Comparison of ENCODE assay signal across 1 cellular context in genomic region chr2:128090909-128091690, GRCh38.
TF ChIP-seq lines count a peak whose summit lies in the region.

Gene UGGT1 (plus strand): TSS chr2:128091200. CDS start chr2:128091358, 158 bp downstream.

TF ChIP-seq in HepG2, 621 proteins besides CTCF, POLR2A, EP300 and RAD21 (continued from another document and continues in another):
- TF ChIP-seq SNAPC4 (CRISPR knock-in tag; IDR thresholded peaks at IDR 0.05) (peak; percentile 87), RNF2 (conservative IDR thresholded peaks at IDR 0.05; ENCODE audit: low read depth) (peak; percentile 81; the same call in 1 of the 2 replicates), AHR (CRISPR knock-in tag; IDR thresholded peaks at IDR 0.05) (peak; percentile 78; the same call in 1 of the 2 replicates), MNT (IDR thresholded peaks at IDR 0.05) (peak; percentile 76), ZNF44 (CRISPR knock-in tag; IDR thresholded peaks at IDR 0.05) (peak; percentile 99), KDM6A (CRISPR knock-in tag; IDR thresholded peaks at IDR 0.05; ENCODE audit: low read depth) (no peak), ZNF891 (CRISPR knock-in tag; IDR thresholded peaks at IDR 0.05) (peak; percentile 98; the same call in 1 of the 2 replicates), MAFK (conservative IDR thresholded peaks at IDR 0.05 in 1 of 2, IDR thresholded peaks at IDR 0.05 in 1 of 2; ENCODE audit: low read length in 2 of 2) (no peak), ZSCAN12 (CRISPR knock-in tag; IDR thresholded peaks at IDR 0.05) (no peak), JUNB (CRISPR knock-in tag; IDR thresholded peaks at IDR 0.05; ENCODE audit: borderline replicate concordance) (no peak), ZNF30 (CRISPR knock-in tag; IDR thresholded peaks at IDR 0.05) (no peak), ZNF34 (CRISPR knock-in tag; IDR thresholded peaks at IDR 0.05; ENCODE audit: borderline replicate concordance) (peak; percentile 54; the same call in 1 of the 2 replicates), MXD4 (CRISPR knock-in tag; IDR thresholded peaks at IDR 0.05) (peak; percentile 99), HMG20A (CRISPR knock-in tag; IDR thresholded peaks at IDR 0.05; ENCODE audit: borderline replicate concordance) (peak; percentile 47; the same call in 1 of the 2 replicates), FOSL2 (CRISPR knock-in tag; IDR thresholded peaks at IDR 0.05) (peak; percentile 83), ZNF644 (CRISPR knock-in tag; IDR thresholded peaks at IDR 0.05; ENCODE audit: low read depth) (no peak), ZNF232 (CRISPR knock-in tag; IDR thresholded peaks at IDR 0.05; ENCODE audit: borderline replicate concordance) (peak; percentile 82; the same call in 1 of the 2 replicates), ZFP36L2 (CRISPR knock-in tag; IDR thresholded peaks at IDR 0.05) (peak; percentile 93; the same call in 1 of the 2 replicates), ZNF878 (CRISPR knock-in tag; IDR thresholded peaks at IDR 0.05) (peak; percentile 98), IRX3 (CRISPR knock-in tag; IDR thresholded peaks at IDR 0.05; ENCODE audit: borderline replicate concordance, low read depth) (peak; percentile 84; the same call in 1 of the 2 replicates), ZNF546 (CRISPR knock-in tag; conservative IDR thresholded peaks at IDR 0.05) (no peak; the same call in 1 of the 2 replicates), FOXC1 (CRISPR knock-in tag; IDR thresholded peaks at IDR 0.05; ENCODE audit: borderline replicate concordance) (peak; percentile 97), MYC (CRISPR knock-in tag; IDR thresholded peaks at IDR 0.05; ENCODE audit: borderline replicate concordance) (peak; percentile 97), ZNF205 (CRISPR knock-in tag; IDR thresholded peaks at IDR 0.05) (peak; percentile 92), SMARCC2 (IDR thresholded peaks at IDR 0.05) (no peak), FOXO1 (CRISPR knock-in tag; IDR thresholded peaks at IDR 0.05) (peak; percentile 79), BRF2 (CRISPR knock-in tag; IDR thresholded peaks at IDR 0.05) (peak; percentile 94; the same call in 1 of the 2 replicates), ZNF451 (CRISPR knock-in tag; IDR thresholded peaks at IDR 0.05) (peak; percentile 94), DNMT1 (CRISPR knock-in tag; IDR thresholded peaks at IDR 0.05) (peak; percentile 97), ZFP1 (CRISPR knock-in tag; IDR thresholded peaks at IDR 0.05) (peak; percentile 85), BCL3 (CRISPR knock-in tag; IDR thresholded peaks at IDR 0.05) (peak; percentile 99), ZNF563 (CRISPR knock-in tag; IDR thresholded peaks at IDR 0.05) (peak; percentile 96; the same call in 1 of the 2 replicates), ZBTB46 (CRISPR knock-in tag; IDR thresholded peaks at IDR 0.05; ENCODE audit: borderline replicate concordance) (peak; percentile 75; the same call in 1 of the 2 replicates), TP53 (CRISPR knock-in tag; conservative IDR thresholded peaks at IDR 0.05) (no peak; the same call in 1 of the 2 replicates), ZHX2 (IDR thresholded peaks at IDR 0.05; ENCODE audit: low read depth) (peak; percentile 72; the same call in 1 of the 2 replicates), ZHX2 (CRISPR knock-in tag; IDR thresholded peaks at IDR 0.05; ENCODE audit: borderline replicate concordance) (0 out of 2 replicates have a peak, but pooled peaks have one; percentile 22), HOXD1 (CRISPR knock-in tag; IDR thresholded peaks at IDR 0.05) (peak; percentile 82; the same call in 1 of the 2 replicates), ZNF605 (CRISPR knock-in tag; IDR thresholded peaks at IDR 0.05) (peak; percentile 96), SKI (IDR thresholded peaks at IDR 0.05; ENCODE audit: partially characterized antibody) (peak; percentile 67), ZNF776 (CRISPR knock-in tag; IDR thresholded peaks at IDR 0.05) (peak; percentile 95; the same call in 1 of the 2 replicates), FOXK2 (IDR thresholded peaks at IDR 0.05) (no peak; the same call in 1 of the 2 replicates), CSRNP1 (CRISPR knock-in tag; IDR thresholded peaks at IDR 0.05) (peak; percentile 97; the same call in 1 of the 2 replicates), ZNF562 (CRISPR knock-in tag; IDR thresholded peaks at IDR 0.05; ENCODE audit: borderline replicate concordance) (no peak)
